ENCODE assay signal across 17 cellular contexts in the genomic region with DNA sequence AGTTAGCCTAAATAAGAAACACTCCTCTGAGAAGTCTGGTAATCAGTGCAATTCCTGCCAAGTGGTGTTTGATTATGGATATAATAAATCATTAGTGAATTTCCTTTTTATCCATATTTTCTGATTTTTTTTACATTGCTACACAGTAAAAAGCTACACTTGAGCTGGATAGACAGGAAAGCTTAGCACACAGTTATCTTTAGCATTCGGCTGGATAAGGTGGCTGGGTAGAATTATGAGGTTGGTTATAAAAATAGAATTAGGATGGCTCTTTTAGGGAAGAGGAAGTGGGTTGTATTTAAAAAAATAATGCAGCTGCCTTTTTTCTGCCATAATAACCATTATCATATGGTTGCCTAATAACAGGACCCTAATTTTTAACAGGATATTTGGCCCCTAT.
"Had no signal": no experiment of that assay in that cellular context is flagged by ENCODE, and none has a peak within 500 bp of the region (broad histone marks: within the 10 kb centered on the region; RNA-seq: fewer than 3 reads in every experiment).

No MANE protein-coding gene starts in this region.

- H2AFZ ChIP-seq: parathyroid adenoma had no signal

- ATAC-seq: naive thymus-derived CD8-positive, alpha-beta T cell; WTC11 had no signal

- H3K27me3 ChIP-seq: neutrophil had no signal

- H3K4me1 ChIP-seq: parathyroid adenoma had no signal

- H3K36me3 ChIP-seq: neutrophil had no signal

- H3K27ac ChIP-seq: epithelial cell of prostate, neutrophil, parathyroid adenoma had no signal

- H3K9me3 ChIP-seq: neutrophil had no signal

- DNase-seq: activated CD4-positive, alpha-beta memory T cell treated with anti-CD3 and anti-CD28 coated beads, Interleukin-2, amount 10 ng/mL, durations not matched to agents 7 days and 5 days; activated CD4-positive, alpha-beta T cell treated with anti-CD3 and anti-CD28 coated beads for 4 hours; activated naive CD4-positive, alpha-beta T cell treated with anti-CD3 and anti-CD28 coated beads, Interleukin-2, amount 10 ng/mL, durations not matched to agents 7 days and 5 days; activated T-cell treated with anti-CD3 and anti-CD28 coated beads, Interleukin-2, amount 50 U/mL, for 24 hours; foreskin melanocyte; naive thymus-derived CD8-positive, alpha-beta T cell; small intestine; stimulated activated CD4-positive, alpha-beta T cell treated with anti-CD3 and anti-CD28 coated beads, Interleukin-4, amount 100 ng/mL, for 4 hours; stimulated activated CD8-positive, alpha-beta memory T cell treated with anti-CD3 and anti-CD28 coated beads, Interleukin-4, amount 100 ng/mL, for 48 hours; stimulated activated naive CD4-positive, alpha-beta T cell treated with Interleukin-2 at 50 U/mL for 16 hours had no signal

- H3K79me2 ChIP-seq: parathyroid adenoma had no signal

- H3K9ac ChIP-seq: parathyroid adenoma had no signal

- FAIRE-seq: astrocyte, bronchial epithelial cell, small intestine, TTC549 had no signal
